Comparison of ENCODE assay signal across 36 cellular contexts in genomic region chr4:154439224-154439623, GRCh38. TPM values are rescaled to one million over a fixed set of nuclear protein-coding genes. Genes with fewer than 3 reads are reported as not detected.
"Had no signal": no experiment of that assay in that cellular context is flagged by ENCODE, and none has a peak within 500 bp of the region (broad histone marks: within the 10 kb centered on the region; RNA-seq: fewer than 3 reads in every experiment).

No MANE protein-coding gene starts in this region.

- H3K4me3 ChIP-seq: MG63 had no signal

- H3K36me3 ChIP-seq: MG63 had no signal

- DNase-seq: Karpas-422, Kasumi-1, MG63, MM.1S, MV-4-11, NCI-H1048, NCI-H1092, NCI-H1092 treated with DMSO at 0.1 percent for 48 hours, NCI-H1105, NCI-H1105 treated with DMSO at 0.1 percent for 48 hours, NCI-H1417, NCI-H1417 treated with DMSO at 0.1 percent for 48 hours, NCI-H1436, NCI-H1436 treated with DMSO at 0.1 percent for 48 hours, NCI-H146, NCI-H1694, NCI-H1694 treated with DMSO at 0.1 percent for 48 hours, NCI-H187, NCI-H187 treated with DMSO at 0.1 percent for 48 hours, NCI-H1930, NCI-H2029, NCI-H2029 treated with DMSO at 0.1 percent for 48 hours, NCI-H2081, NCI-H2081 treated with DMSO at 0.1 percent for 48 hours, NCI-H2107, NCI-H2171, NCI-H2171 treated with DMSO at 0.1 percent for 48 hours, NCI-H2227 treated with DMSO at 0.1 percent for 48 hours, NCI-H226, NCI-H345, NCI-H446, NCI-H446 treated with DMSO at 0.1 percent for 48 hours, NCI-H510A, NCI-H510A treated with DMSO at 0.1 percent for 48 hours, NCI-H524 had no signal

- H3K27me3 ChIP-seq: MG63 had no signal

- H3K9me3 ChIP-seq: MG63 had no signal

RNA-seq across cellular contexts. Expression of gene DCHS2, which starts 52.4 kb away (rescaled TPM):
- total RNA-seq: LHCN-M2 had no signal
